Comparison of ENCODE assay signal across 1 cellular context in the genomic region with DNA sequence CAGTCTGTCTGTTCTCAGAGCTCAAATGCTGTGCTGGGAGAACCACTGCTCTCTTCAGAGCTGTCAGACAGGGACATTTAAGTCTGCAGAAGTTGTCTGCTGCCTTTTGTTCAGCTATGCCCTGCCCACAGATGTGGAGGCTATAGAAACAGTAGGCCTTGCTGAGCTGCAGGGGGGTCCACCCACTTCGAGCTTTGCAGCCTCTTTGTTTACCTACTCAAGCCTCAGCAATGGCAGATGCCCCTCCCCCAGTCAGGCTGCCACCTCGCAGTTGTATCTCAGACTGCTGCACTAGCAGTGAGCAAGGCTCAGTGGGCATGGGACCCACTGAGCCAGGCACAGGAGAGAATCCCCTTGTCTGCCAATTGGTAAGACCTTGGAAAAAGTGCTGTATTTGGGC.
TF ChIP-seq lines count a peak whose summit lies in the region.
"Not testable (repeated sequence)": the region's sequence is repeated elsewhere in the genome, so short reads cannot be mapped to it uniquely, and the experiment has no call there.

No MANE protein-coding gene starts in this region.

TF ChIP-seq in HepG2, 621 proteins besides CTCF, POLR2A, EP300 and RAD21:
- TF ChIP-seq ZNF281 (CRISPR knock-in tag; IDR thresholded peaks at IDR 0.05; ENCODE audit: borderline replicate concordance) (peak; percentile 66; the same call in 1 of the 2 replicates), FOXA1 (CRISPR knock-in tag; IDR thresholded peaks at IDR 0.05) (peak; percentile 41; the same call in 1 of the 2 replicates)
- not testable (repeated sequence) for TF ChIP-seq FOXA1 (IDR thresholded peaks at IDR 0.05)
